In the genomic region with DNA sequence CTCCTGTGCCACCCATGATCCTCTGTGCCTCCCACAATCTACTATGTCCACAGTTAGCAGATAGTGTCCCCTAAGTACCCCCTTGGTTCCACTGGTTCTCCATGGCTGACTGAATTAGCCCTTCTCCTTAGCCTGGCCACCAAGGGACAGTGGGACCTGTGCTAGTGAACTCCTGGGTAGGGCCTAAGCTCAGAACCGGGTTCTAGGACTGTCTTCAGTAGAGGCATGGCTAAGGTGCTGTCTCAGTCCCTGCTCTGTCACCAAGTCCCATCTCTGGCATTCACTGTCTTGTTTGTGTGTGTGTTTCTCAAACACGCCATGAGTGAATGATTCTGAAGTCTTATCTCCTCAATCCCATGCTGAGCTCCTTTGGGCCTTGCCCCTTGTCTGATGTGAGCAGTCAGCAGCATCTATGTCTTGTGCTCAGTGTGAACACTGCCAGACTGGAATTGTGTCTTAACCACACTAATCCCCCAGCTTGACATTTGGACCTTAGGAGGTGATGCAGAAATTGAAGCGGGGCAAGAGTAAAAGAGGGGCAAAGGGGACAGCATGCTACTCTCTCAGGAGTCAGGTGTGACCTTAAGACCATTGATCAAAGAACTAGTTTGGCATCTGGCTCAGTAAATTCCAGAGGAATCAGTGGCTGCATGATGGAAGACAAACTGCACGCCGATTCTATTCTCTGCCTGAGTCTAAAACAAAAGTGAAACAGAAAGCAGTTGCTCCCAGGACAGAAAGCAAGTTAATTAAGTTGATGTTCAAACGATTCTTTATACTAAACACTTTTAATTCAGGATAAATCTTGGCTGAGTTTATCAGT, we compare ENCODE assay signal across 9 cellular contexts.
DNase-seq lines count a peak whose midpoint lies in the region; ATAC-seq, FAIRE-seq and TF ChIP-seq lines count a peak whose summit lies in the region.
"Had no signal": no experiment of that assay in that cellular context is flagged by ENCODE, and none has a peak within 500 bp of the region (broad histone marks: within the 10 kb centered on the region; RNA-seq: fewer than 3 reads in every experiment).

No MANE protein-coding gene starts in this region.

- H3K4me1 Mint-ChIP-seq in nephron, result peaks cover 15% of the 10 kb centered on the region

- FAIRE-seq in H54 (lab: Jason Lieb, UNC), result no peak
- FAIRE-seq: TTC549 had no signal

- TF ChIP-seq CTCF in choroid plexus epithelial cell (conservative IDR thresholded peaks at IDR 0.05; ENCODE audit: low read depth, low read length), result no peak
- TF ChIP-seq CTCF in nephron (IDR thresholded peaks at IDR 0.05; ENCODE audit: unreplicated experiment in 3 of 3), result no peak
- TF ChIP-seq CTCF in thyroid gland (IDR thresholded peaks at IDR 0.05), result no peak

- peak overlapping the region; percentile 3; the same call in 1 of the 2 replicates for H3K9ac ChIP-seq in BLaER1

- no peak for TF ChIP-seq POLR2A in H54 (IDR thresholded peaks at IDR 0.05; ENCODE audit: low read depth, low read length)
- no peak for TF ChIP-seq POLR2A in thyroid gland (IDR thresholded peaks at IDR 0.05)

- H3K27me3 Mint-ChIP-seq in nephron (ENCODE audit: low read depth), result peaks cover 4% of the 10 kb centered on the region

- H3K4me2 ChIP-seq in BLaER1, result peak overlapping the region; percentile 73

- H3K36me3 ChIP-seq in BLaER1 (no peaks in the 10 kb centered on the region), thyroid gland (no peaks in the 10 kb centered on the region)

- H3K9me3 ChIP-seq in BLaER1, result no peaks in the 10 kb centered on the region
- H3K9me3 ChIP-seq in thyroid gland, result no peaks in the 10 kb centered on the region

- H4K20me1 ChIP-seq in BLaER1, result no peaks in the 10 kb centered on the region

- H3K4me3 ChIP-seq in BLaER1 (peak overlapping the region; percentile 25; the same call in 1 of the 2 replicates), choroid plexus epithelial cell (ENCODE audit: low read depth, low read length) (no peak overlapping the region), thyroid gland (replicated peaks in 1 of 3) (no peak overlapping the region)

- ATAC-seq in HG03354 (IDR thresholded peaks at IDR 0.05; ENCODE audit: poor library complexity, severe bottlenecking, unreplicated experiment) (peak; percentile 64), GM21529 (IDR thresholded peaks at IDR 0.05; ENCODE audit: unreplicated experiment) (no peak)

- peaks cover 4% of the 10 kb centered on the region for H3K9me3 Mint-ChIP-seq in nephron

- H3K27me3 ChIP-seq in BLaER1, result no peaks in the 10 kb centered on the region
- no peaks in the 10 kb centered on the region for H3K27me3 ChIP-seq in thyroid gland

- peak overlapping the region; percentile 50 for H3K27ac ChIP-seq in BLaER1
- H3K27ac ChIP-seq in thyroid gland, result no peak overlapping the region

- no peaks in the 10 kb centered on the region for H3K36me3 Mint-ChIP-seq in nephron (ENCODE audit: low read depth)

- peak; percentile 48 for DNase-seq in choroid plexus epithelial cell (ENCODE audit: low read depth)
- DNase-seq in H54 (ENCODE audit: insufficient read length, low spot score), result no peak
- DNase-seq in putamen (ENCODE audit: low spot score), result no peak
- no peak for DNase-seq in thyroid gland

- WGBS in thyroid gland, 2 donors, result 63 to 65% methylated on average over 6 of the region's 6 CpGs

- H3K27ac Mint-ChIP-seq in nephron, result peak overlapping the region; percentile 39 to 48 (median 45)

- intact Hi-C loops in thyroid gland (cut with DNase I), result no loop called here

- peaks cover 21% of the 10 kb centered on the region for H3K4me1 ChIP-seq in BLaER1
- H3K4me1 ChIP-seq in thyroid gland, result peaks cover 0 to 9% of the 10 kb centered on the region in 2 donors

- H3K4me3 Mint-ChIP-seq in nephron, result no peak overlapping the region
